Comparison of ENCODE assay signal across 2 cellular contexts in genomic region chr19:47387623-47388022, GRCh38. TPM values are rescaled to one million over a fixed set of nuclear protein-coding genes. Genes with fewer than 3 reads are reported as not detected.
"Had no signal": no experiment of that assay in that cellular context is flagged by ENCODE, and none has a peak within 500 bp of the region (broad histone marks: within the 10 kb centered on the region; RNA-seq: fewer than 3 reads in every experiment).

No MANE protein-coding gene starts in this region.

RNA-seq across cellular contexts. Expression of gene C5AR2, which starts 55.6 kb away (rescaled TPM):
- total RNA-seq: LHCN-M2, NCI-H460 had no signal
